8 cellular contexts compared by ENCODE assay signal in the genomic region with DNA sequence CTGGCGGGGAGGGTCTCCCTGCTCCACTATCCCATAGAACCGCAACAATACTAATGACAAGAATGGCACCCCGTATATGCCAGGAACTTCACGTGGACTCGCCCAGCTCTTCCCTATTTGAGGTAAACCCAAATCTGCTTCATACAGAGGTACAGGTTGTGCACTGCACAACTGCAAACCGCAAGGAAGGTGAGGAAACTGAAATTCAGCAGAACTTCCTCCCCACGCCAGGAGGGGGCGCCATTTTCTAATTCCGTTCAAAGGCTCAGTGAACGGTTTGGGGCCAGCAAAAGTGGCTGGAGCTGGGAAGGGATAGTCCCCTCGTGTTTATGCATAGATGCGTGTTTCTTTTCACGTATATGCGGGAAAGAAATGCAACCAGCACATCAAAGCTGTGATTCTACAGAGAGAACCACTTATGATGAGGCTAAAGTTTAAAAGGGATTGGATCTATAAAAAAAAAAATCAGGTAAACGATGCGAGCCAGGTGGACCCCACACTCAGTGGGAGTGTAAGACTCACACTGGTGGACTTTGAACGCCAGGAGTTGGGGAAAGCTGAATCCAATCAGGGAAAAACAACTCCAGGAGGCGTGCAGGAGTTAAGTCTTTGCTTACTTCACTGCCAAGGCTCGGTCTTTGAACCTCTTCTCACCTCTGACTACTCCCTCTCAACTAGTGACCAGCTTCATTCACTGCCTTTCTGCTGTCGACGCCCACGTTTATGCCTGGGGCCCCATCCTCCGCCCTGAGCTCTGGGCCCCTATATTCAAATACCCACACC. TPM values are rescaled to one million over a fixed set of nuclear protein-coding genes. Genes with fewer than 3 reads are reported as not detected.
DNase-seq lines count a peak whose midpoint lies in the region; ATAC-seq and TF ChIP-seq lines count a peak whose summit lies in the region.

No MANE protein-coding gene starts in this region.

- H3K79me1 ChIP-seq in trophoblast cell (ENCODE audit: low read length): no peaks in the 10 kb centered on the region

- H3K79me2 ChIP-seq in trophoblast cell (ENCODE audit: control insufficient read depth, insufficient read depth, low read length, poor library complexity): no peaks in the 10 kb centered on the region

- H3K36me3 ChIP-seq in trophoblast cell (ENCODE audit: control insufficient read depth in 1 of 2, insufficient read depth in 2 of 2, low read length in 2 of 2): no peaks in the 10 kb centered on the region

- H3K14ac ChIP-seq in trophoblast cell (ENCODE audit: low read length): no peak overlapping the region

- peak; percentile 40 for DNase-seq in COLO829 (ENCODE audit: low spot score)
- DNase-seq in HUDEP-2 (lab: John Stamatoyannopoulos, UW; ENCODE audit: unreplicated experiment in 76 of 76): peak in 42 of 76 experiments; percentile 4 to 57 (median 33)
- peak; percentile 43 for DNase-seq in effector CD8-positive, alpha-beta T cell (lab: John Stamatoyannopoulos, UW)
- peak; percentile 15 to 69 for DNase-seq in trophoblast cell
- DNase-seq in GF-D8 (lab: John Stamatoyannopoulos, UW): no peak
- DNase-seq in NCI-H1694 treated with DMSO at 0.1 percent for 48 hours (lab: John Stamatoyannopoulos, UW): no peak

- H3K9ac ChIP-seq in trophoblast cell (ENCODE audit: low read length): no peak overlapping the region

- H3K4me3 ChIP-seq in trophoblast cell (ENCODE audit: low read depth, low read length): no peak overlapping the region

- H4K12ac ChIP-seq in trophoblast cell (ENCODE audit: low read depth, low read length): no peak overlapping the region

- H4K91ac ChIP-seq in trophoblast cell (ENCODE audit: low read depth, low read length): no peak overlapping the region

- H3K4me1 ChIP-seq in trophoblast cell (ENCODE audit: control insufficient read depth in 1 of 2, insufficient read depth in 2 of 2, low read length in 2 of 2): no peaks in the 10 kb centered on the region

- H3K4ac ChIP-seq in trophoblast cell (ENCODE audit: low read depth, low read length): no peak overlapping the region

- ATAC-seq in GM21576 (IDR thresholded peaks at IDR 0.05; ENCODE audit: unreplicated experiment): no peak

- no peak overlapping the region for H2BK12ac ChIP-seq in trophoblast cell (ENCODE audit: low read length)

- H3K27me3 ChIP-seq in trophoblast cell (ENCODE audit: insufficient read depth, low read length): peaks cover 38% of the 10 kb centered on the region

- H2AK5ac ChIP-seq in trophoblast cell (ENCODE audit: low read length): no peak overlapping the region

- no CpG with 5 or more reads among the region's 23 CpGs for WGBS in trophoblast cell (ENCODE audit: extremely low coverage, insufficient coverage, insufficient read length)

- H3K4me2 ChIP-seq in trophoblast cell (ENCODE audit: low read length): no peak overlapping the region

- H4K8ac ChIP-seq in trophoblast cell (ENCODE audit: low read depth, low read length): no peak overlapping the region

- no peak overlapping the region for H2BK5ac ChIP-seq in trophoblast cell (ENCODE audit: low read depth, low read length, poor library complexity)

- TF ChIP-seq CTCF in VCaP (conservative IDR thresholded peaks at IDR 0.05): peak; percentile 87

- H2BK120ac ChIP-seq in trophoblast cell (ENCODE audit: insufficient read depth, low read length, poor library complexity): no peak overlapping the region

- no peak overlapping the region for H3K23ac ChIP-seq in trophoblast cell (ENCODE audit: low read length)

- peaks cover 4% of the 10 kb centered on the region for H3K9me3 ChIP-seq in trophoblast cell (ENCODE audit: insufficient read depth, low read depth, low read length)

- H3K27ac ChIP-seq in VCaP (no peak overlapping the region), trophoblast cell (ENCODE audit: low read depth, low read length) (no peak overlapping the region)

- no peak overlapping the region for H2AFZ ChIP-seq in trophoblast cell (ENCODE audit: insufficient read depth, low read length, poor library complexity)

- H3K18ac ChIP-seq in trophoblast cell (ENCODE audit: low read length): no peak overlapping the region

RNA-seq across cellular contexts. Expression of a gene that starts 20.3 kb away (rescaled TPM):
- polyA plus RNA-seq in trophoblast cell (2013): 3.3 and 4.3 TPM in 2 replicates

RNA-seq across cellular contexts. Expression of a gene that starts 29.8 kb away (rescaled TPM):
- 0.25 and 0.32 TPM in 2 replicates for polyA plus RNA-seq in trophoblast cell (2013)

RNA-seq across cellular contexts. Expression of a gene that starts 50.1 kb away (rescaled TPM):
- polyA plus RNA-seq in trophoblast cell (2013): 3.7 and 4.4 TPM in 2 replicates

RNA-seq across cellular contexts. Expression of a gene that starts 53.7 kb away (rescaled TPM):
- polyA plus RNA-seq in trophoblast cell (2013): 13.4 and 15.0 TPM in 2 replicates

Comparison
In these comparisons a context has a peak if more than half of its experiments do, and no peak if none do; other contexts are left out.
1. DNase-seq: peak in COLO829 (single experiment), HUDEP-2 (42 of 76), effector CD8-positive, alpha-beta T cell (single experiment) and trophoblast cell (2 of 2); none in GF-D8 (single experiment) and NCI-H1694 treated with DMSO at 0.1 percent for 48 hours (single experiment).